8 cellular contexts compared by ENCODE assay signal in genomic region chr11:57741132-57742086, GRCh38. TPM values are rescaled to one million over a fixed set of nuclear protein-coding genes. Genes with fewer than 3 reads are reported as not detected.
DNase-seq lines count a peak whose midpoint lies in the region; ATAC-seq and TF ChIP-seq lines count a peak whose summit lies in the region.

TSS of gene SELENOH (plus strand) at chr11:57741491. CDS start at chr11:57741596, 105 bp downstream.

- H3K4me1 ChIP-seq in esophagus (ENCODE audit: control insufficient read depth in 2 of 2, insufficient read depth in 2 of 2, low read length in 1 of 2), result no peaks in the 10 kb centered on the region
- peaks cover 13% of the 10 kb centered on the region for H3K4me1 ChIP-seq in mucosa of stomach (ENCODE audit: control insufficient read depth, insufficient read depth, low read length)

- peaks cover 36% of the 10 kb centered on the region for H3K36me3 Mint-ChIP-seq in activated T-cell treated with anti-CD3 and anti-CD28 coated beads, Interleukin-2, amount 50 U/mL, for 4 hours (ENCODE audit: insufficient read depth)

- H3K36me3 ChIP-seq in esophagus (ENCODE audit: control insufficient read depth in 2 of 2, insufficient read depth in 2 of 2, low read length in 1 of 2), result peaks cover 10 to 16% of the 10 kb centered on the region in 2 donors
- peaks cover 8% of the 10 kb centered on the region for H3K36me3 ChIP-seq in mucosa of stomach (ENCODE audit: control insufficient read depth, insufficient read depth, low read length)

- DNase-seq in DMS153 treated with DMSO at 0.1 percent for 48 hours (lab: John Stamatoyannopoulos, UW; ENCODE audit: unreplicated experiment) (peak; percentile 91), KBM-7 (peak; percentile 99)
- DNase-seq in activated T-cell treated with anti-CD3 and anti-CD28 coated beads, Interleukin-2, amount 50 U/mL, for 4 hours, result peak; percentile 88
- DNase-seq in stimulated activated CD8-positive, alpha-beta memory T cell treated with anti-CD3 and anti-CD28 coated beads, Interleukin-7, amount 100 ng/mL, for 1 hour (ENCODE audit: low read depth in 2 of 2), result peak; percentile 76 to 77

- peak; percentile 92 for ATAC-seq in GM21717 (IDR thresholded peaks at IDR 0.05; ENCODE audit: unreplicated experiment)
- peak; percentile 91 to 94 for ATAC-seq in activated T-cell treated with anti-CD3 and anti-CD28 coated beads, Interleukin-2, amount 50 U/mL, for 4 hours

- H3K9me3 ChIP-seq in esophagus (ENCODE audit: control insufficient read depth in 2 of 2, insufficient read depth in 1 of 2, low read depth in 1 of 2, low read length in 1 of 2) (no peaks in the 10 kb centered on the region), mucosa of stomach (ENCODE audit: control insufficient read depth, low read length) (no peaks in the 10 kb centered on the region)

- H3K27me3 ChIP-seq in esophagus (ENCODE audit: control insufficient read depth in 1 of 2, insufficient read depth in 2 of 2, low read length in 2 of 2) (no peaks in the 10 kb centered on the region), mucosa of stomach (ENCODE audit: control insufficient read depth, insufficient read depth, low read length) (no peaks in the 10 kb centered on the region)

- peak within 1 kb of the TSS; percentile 94 to 98 for H3K27ac ChIP-seq in esophagus (ENCODE audit: low read depth in 2 of 2, low read length in 1 of 2)

- no peaks in the 10 kb centered on the region for H3K27me3 Mint-ChIP-seq in activated T-cell treated with anti-CD3 and anti-CD28 coated beads, Interleukin-2, amount 50 U/mL, for 4 hours (ENCODE audit: low read depth)

- in situ Hi-C loops in KBM-7 (cut with MboI; ENCODE audit: low pct_unique_long_range_greater_than_20kb, low sequenced_read_pairs), result no loop called here

- no peaks in the 10 kb centered on the region for H3K9me3 Mint-ChIP-seq in activated T-cell treated with anti-CD3 and anti-CD28 coated beads, Interleukin-2, amount 50 U/mL, for 4 hours

- 0 to 1% methylated on average over 68 to 75 of the region's 75 CpGs for WGBS in esophagus, 2 donors

- H3K4me3 Mint-ChIP-seq in activated T-cell treated with anti-CD3 and anti-CD28 coated beads, Interleukin-2, amount 50 U/mL, for 4 hours, result peak within 1 kb of the TSS; percentile 100

- peaks cover 34% of the 10 kb centered on the region for H3K4me1 Mint-ChIP-seq in activated T-cell treated with anti-CD3 and anti-CD28 coated beads, Interleukin-2, amount 50 U/mL, for 4 hours (ENCODE audit: low read depth)

- peak within 1 kb of the TSS; percentile 93 for H3K9ac ChIP-seq in mucosa of stomach (ENCODE audit: low read length)

- H3K4me3 ChIP-seq in esophagus (ENCODE audit: low read depth in 1 of 2, low read length in 2 of 2) (peak within 1 kb of the TSS; percentile 88 to 97), mucosa of stomach (ENCODE audit: low read length) (peak within 1 kb of the TSS; percentile 72)

TF ChIP-seq in PFSK-1, 5 proteins besides CTCF, POLR2A, EP300 and RAD21:
- TF ChIP-seq FOXP2 (optimal IDR thresholded peaks at IDR 0.05; ENCODE audit: borderline replicate concordance, extremely low read depth, extremely low read length, insufficient read depth) (peak; percentile 99), SIN3A (IDR thresholded peaks at IDR 0.05; ENCODE audit: borderline replicate concordance, insufficient read depth, low read length) (peak; percentile 61; the same call in 1 of the 2 replicates), POLR2AphosphoS5 (IDR thresholded peaks at IDR 0.05; ENCODE audit: low read depth, low read length) (peak; percentile 98), REST (IDR thresholded peaks at IDR 0.05; ENCODE audit: insufficient read depth in 1 of 2, low read depth in 2 of 2, low read length in 2 of 2) (0 out of 4 replicates have a peak, but pooled peaks of 1 of the 2 experiments have one; percentile 34), TAF1 (IDR thresholded peaks at IDR 0.05; ENCODE audit: borderline replicate concordance, insufficient read depth, low read length) (peak; percentile 92; the same call in 1 of the 2 replicates)
TF ChIP-seq in PFSK-1: peak in this region for 5.

RNA-seq across cellular contexts. Expression of gene SELENOH, which starts in this region (rescaled TPM):
- 115 TPM for polyA plus RNA-seq in PFSK-1 (2012; ENCODE audit: insufficient read length, low read depth)
- 100 to 1,000 TPM; 231 to 290 (median 260) TPM for total RNA-seq in activated T-cell treated with anti-CD3 and anti-CD28 coated beads, Interleukin-2, amount 50 U/mL, for 4 hours
- polyA plus RNA-seq in esophagus, result 100 to 1,000 TPM in 1 of 2 donors, 10 to 100 TPM in 1; 87.4 to 115 TPM

Comparison
In these comparisons a context has a peak if more than half of its experiments do, and no peak if none do; other contexts are left out.
1. Peak in every context shown above with its lines: DNase-seq, ATAC-seq, H3K4me3 ChIP-seq and H3K27ac ChIP-seq.